14 cellular contexts compared by ENCODE assay signal in the genomic region with DNA sequence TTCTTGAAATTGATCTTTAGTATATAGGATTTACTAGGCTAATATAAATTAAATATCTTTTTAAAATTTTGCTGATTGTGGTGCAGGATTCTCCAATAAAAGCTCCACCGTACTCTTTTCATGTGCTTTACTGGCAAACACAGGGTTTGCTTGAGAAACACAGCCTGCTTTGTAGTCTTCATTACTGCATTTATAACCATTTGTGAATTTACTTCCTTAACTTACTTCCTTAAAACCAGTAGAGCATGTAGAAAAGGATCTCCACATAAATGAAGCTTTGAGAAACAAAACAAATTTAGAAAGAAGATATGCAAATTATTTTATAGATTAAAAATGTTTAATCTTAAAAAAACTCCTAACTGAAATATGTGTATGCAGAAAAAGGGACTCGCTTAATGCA. TPM values are rescaled to one million over a fixed set of nuclear protein-coding genes. Genes with fewer than 3 reads are reported as not detected.
DNase-seq lines count a peak whose midpoint lies in the region; ATAC-seq, FAIRE-seq and TF ChIP-seq lines count a peak whose summit lies in the region.
"Had no signal": no experiment of that assay in that cellular context is flagged by ENCODE, and none has a peak within 500 bp of the region (broad histone marks: within the 10 kb centered on the region; RNA-seq: fewer than 3 reads in every experiment).

No MANE protein-coding gene starts in this region.

- intact Hi-C loops in kidney (cut with DNase I), result no loop called here
- intact Hi-C loops in PC-9 (cut with micrococcal nuclease; ENCODE audit: unreplicated experiment), result no loop called here

- TF ChIP-seq CTCF in kidney (IDR thresholded peaks at IDR 0.05; ENCODE audit: borderline replicate concordance, extremely low read depth, insufficient read depth) (no peak), PC-9 (conservative IDR thresholded peaks at IDR 0.05) (no peak)

- H3K27ac ChIP-seq in Karpas-422 (ENCODE audit: low read length), result peak overlapping the region; percentile 100
- H3K27ac ChIP-seq in kidney (ENCODE audit: low read depth in 2 of 2, low read length in 2 of 2), result no peak overlapping the region
- peak overlapping the region; percentile 20 for H3K27ac ChIP-seq in substantia nigra (ENCODE audit: low read depth, low read length, poor library complexity, severe bottlenecking)
- H3K27ac ChIP-seq in PC-9, result no peak overlapping the region

- H4K20me1 ChIP-seq in Karpas-422 (ENCODE audit: insufficient read depth, low read depth, low read length) (no peaks in the 10 kb centered on the region), PC-9 (ENCODE audit: insufficient read depth) (no peaks in the 10 kb centered on the region)

- in situ Hi-C loops in SK-MEL-5 (cut with HindIII; ENCODE audit: low pct_unique_long_range_greater_than_20kb, low sequenced_read_pairs), result no loop called here

- peak overlapping the region; percentile 95 for H3K4me2 ChIP-seq in Karpas-422 (ENCODE audit: low read depth, low read length, poor library complexity, severe bottlenecking)
- no peak overlapping the region for H3K4me2 ChIP-seq in PC-9

- peak overlapping the region; percentile 71 for H3K9ac ChIP-seq in Karpas-422 (ENCODE audit: low read length)
- no peak overlapping the region for H3K9ac ChIP-seq in kidney (ENCODE audit: low read length in 2 of 2)

- BruUV-seq in PC-9 (replicated peaks; lab: Mats Ljungman, UMichigan), result no TSS peak

- peak; percentile 61 for FAIRE-seq in kidney (lab: Jason Lieb, UNC)
- FAIRE-seq: K562 had no signal

- DNase-seq in Karpas-422 (peak; percentile 93), SK-MEL-5 (ENCODE audit: low read depth, low spot score) (peak; percentile 59), kidney (no peak), substantia nigra (lab: John Stamatoyannopoulos, UW) (no peak), PC-9 (no peak)
- DNase-seq: activated naive CD8-positive, alpha-beta T cell treated with anti-CD3 and anti-CD28 coated beads, Interleukin-2, amount 10 ng/mL, durations not matched to agents 7 days and 5 days; CD4-positive, alpha-beta T cell; erythroblast; stimulated activated CD4-positive, alpha-beta T cell treated with anti-CD3 and anti-CD28 coated beads, Interleukin-4, amount 100 ng/mL, for 1 hour had no signal

- H3K36me3 ChIP-seq in Karpas-422 (ENCODE audit: insufficient read depth, low read length), result peaks cover 32% of the 10 kb centered on the region
- peaks cover 2 to 13% of the 10 kb centered on the region in 2 donors for H3K36me3 ChIP-seq in kidney (ENCODE audit: control insufficient read depth in 1 of 2, insufficient read depth in 2 of 2, low read length in 2 of 2)
- H3K36me3 ChIP-seq in PC-9 (ENCODE audit: low read depth), result no peaks in the 10 kb centered on the region

- no peak overlapping the region for H2AFZ ChIP-seq in Karpas-422 (ENCODE audit: low read length)
- H2AFZ ChIP-seq in PC-9, result no peak overlapping the region

- H3K9me3 ChIP-seq in Karpas-422 (ENCODE audit: low read length), result no peaks in the 10 kb centered on the region
- H3K9me3 ChIP-seq in kidney (ENCODE audit: control insufficient read depth in 1 of 2, low read length in 2 of 2), result no peaks in the 10 kb centered on the region
- no peaks in the 10 kb centered on the region for H3K9me3 ChIP-seq in PC-9 (ENCODE audit: insufficient read depth, low read depth)

- ATAC-seq in GM18502 (IDR thresholded peaks at IDR 0.05; ENCODE audit: poor library complexity, unreplicated experiment), result no peak
- no peak for ATAC-seq in GM21576 (IDR thresholded peaks at IDR 0.05; ENCODE audit: unreplicated experiment)
- no peak for ATAC-seq in GM21528 (IDR thresholded peaks at IDR 0.05; ENCODE audit: low FRiP score, unreplicated experiment)
- ATAC-seq: K562, Panc1 had no signal

- H3K27me3 ChIP-seq in Karpas-422 (ENCODE audit: low read length), result no peaks in the 10 kb centered on the region
- H3K27me3 ChIP-seq in PC-9 (ENCODE audit: insufficient read depth, low read depth), result no peaks in the 10 kb centered on the region

- CTCF ChIA-PET in PC-9 (lab: Charles Lee), result interaction anchor here (0.6 kb wide), 1 partner anchor 186 kb away, joined by 3 read pairs; no protein-coding TSS in a partner anchor

- H3K4me1 ChIP-seq in Karpas-422 (ENCODE audit: low read length), result peaks cover 86% of the 10 kb centered on the region
- H3K4me1 ChIP-seq in kidney (ENCODE audit: control insufficient read depth in 1 of 2, insufficient read depth in 1 of 2, low read depth in 1 of 2, low read length in 2 of 2), result peaks cover 9 to 20% of the 10 kb centered on the region in 2 donors
- H3K4me1 ChIP-seq in PC-9 (replicated peaks; ENCODE audit: insufficient read depth), result no peaks in the 10 kb centered on the region

- peaks cover 85% of the 10 kb centered on the region for H3K79me2 ChIP-seq in Karpas-422 (ENCODE audit: low read length)
- H3K79me2 ChIP-seq in PC-9 (ENCODE audit: low read depth), result no peaks in the 10 kb centered on the region

- H3K4me3 ChIP-seq in Karpas-422 (ENCODE audit: low read length), result peak overlapping the region; percentile 58
- no peak overlapping the region for H3K4me3 ChIP-seq in kidney (ENCODE audit: low read length in 2 of 2)
- no peak overlapping the region for H3K4me3 ChIP-seq in PC-9
- H3K4me3 ChIP-seq: K562 had no signal

- POLR2A ChIA-PET in PC-9 (lab: Charles Lee; ENCODE audit: unreplicated experiment), result no interaction called here

- no peaks in the 10 kb centered on the region for H3F3A ChIP-seq in PC-9 (ENCODE audit: insufficient read depth, low read depth)

- H3K9me2 ChIP-seq in Karpas-422 (replicated peaks; ENCODE audit: insufficient read depth, low read length), result no peaks in the 10 kb centered on the region
- H3K9me2 ChIP-seq in PC-9 (ENCODE audit: insufficient read depth), result no peaks in the 10 kb centered on the region

RNA-seq across cellular contexts. Expression of a gene that starts 28.8 kb away (rescaled TPM):
- 77.0 and 82.4 TPM in 2 replicates for total RNA-seq in Karpas-422 (2014; rRNA removed; shearing (Covaris generic); ENCODE audit: low replicate concordance)
- 148 and 149 TPM in 2 replicates for total RNA-seq in SK-MEL-5 (2014; rRNA removed; shearing (Covaris generic))
- polyA plus RNA-seq in SK-MEL-5 (2015; cell fraction: cytosol; rRNA removed), result 54.3 and 79.7 TPM in 2 replicates
- polyA plus RNA-seq in SK-MEL-5 (2015; cell fraction: nucleus; rRNA removed), result 22.7 and 23.5 TPM in 2 replicates
- 61.0 TPM for total RNA-seq in kidney
- 11.1 TPM for polyA plus RNA-seq in kidney (ENCODE audit: insufficient read depth, low read depth, low replicate concordance)
- 13.3 and 18.6 TPM in 2 replicates for total RNA-seq in PC-9 (2021)

Comparison
In these comparisons a context has a peak if more than half of its experiments do, and no peak if none do; other contexts are left out.
1. DNase-seq: peak in Karpas-422 (single experiment) and SK-MEL-5 (single experiment); none in kidney (single experiment), substantia nigra (0 of 49) and PC-9 (0 of 2).
2. H3K27ac ChIP-seq: peak in Karpas-422 (single experiment) and substantia nigra (single experiment); none in kidney (0 of 2) and PC-9 (single experiment).